In the genomic region with DNA sequence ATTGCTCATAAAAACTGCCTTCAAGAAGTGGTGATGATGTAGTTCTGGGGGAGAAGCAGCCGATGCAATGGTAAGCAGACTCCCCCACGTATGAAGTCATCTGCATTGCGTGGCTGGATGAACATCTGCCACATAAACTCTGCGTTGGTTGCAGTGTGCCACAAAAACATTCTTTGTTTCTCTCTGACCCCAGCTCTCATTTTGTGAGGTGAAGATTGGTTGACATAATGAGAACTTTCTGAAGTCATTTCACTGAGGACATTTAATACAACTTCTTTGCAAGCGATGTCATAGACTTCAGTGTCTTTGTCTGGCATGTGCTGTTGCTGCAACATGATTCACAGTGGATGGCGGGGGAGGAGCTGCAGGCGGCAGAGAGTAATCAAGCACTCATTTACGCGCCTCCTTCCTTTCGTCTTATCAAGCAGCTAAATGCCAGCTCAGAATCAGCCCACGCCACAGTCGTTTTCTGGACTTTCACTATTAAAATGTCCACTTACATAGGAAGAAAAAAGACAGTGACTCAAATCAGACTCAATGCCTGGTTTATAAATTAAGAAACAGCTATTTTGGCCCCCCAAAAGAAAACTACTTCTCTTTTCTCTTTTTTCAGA, we compare ENCODE assay signal across 8 cellular contexts.
DNase-seq lines count a peak whose midpoint lies in the region; ATAC-seq lines count a peak whose summit lies in the region.

No MANE protein-coding gene starts in this region.

- H3K27me3 Mint-ChIP-seq in activated CD8-positive, alpha-beta memory T cell treated with anti-CD3 and anti-CD28 coated beads, Interleukin-2, amount 10 ng/mL, durations not matched to agents 7 days and 5 days = peaks cover 43% of the 10 kb centered on the region
- peaks cover 23 to 42% of the 10 kb centered on the region in 2 donors for H3K27me3 Mint-ChIP-seq in T-cell

- H3K9me3 Mint-ChIP-seq in activated CD8-positive, alpha-beta memory T cell treated with anti-CD3 and anti-CD28 coated beads, Interleukin-2, amount 10 ng/mL, durations not matched to agents 7 days and 5 days (ENCODE audit: low read depth) = peaks cover 4% of the 10 kb centered on the region
- H3K9me3 Mint-ChIP-seq in T-cell = peaks cover 4 to 15% (median 5%) of the 10 kb centered on the region in 3 donors

- H3K4me1 Mint-ChIP-seq in activated CD8-positive, alpha-beta memory T cell treated with anti-CD3 and anti-CD28 coated beads, Interleukin-2, amount 10 ng/mL, durations not matched to agents 7 days and 5 days = peaks cover 13% of the 10 kb centered on the region
- no peaks in the 10 kb centered on the region for H3K4me1 Mint-ChIP-seq in T-cell

- H3K36me3 Mint-ChIP-seq in activated CD8-positive, alpha-beta memory T cell treated with anti-CD3 and anti-CD28 coated beads, Interleukin-2, amount 10 ng/mL, durations not matched to agents 7 days and 5 days = peaks cover 5% of the 10 kb centered on the region
- H3K36me3 Mint-ChIP-seq in T-cell = no peaks in the 10 kb centered on the region

- peak; percentile 69 for DNase-seq in activated CD8-positive, alpha-beta memory T cell treated with anti-CD3 and anti-CD28 coated beads, Interleukin-2, amount 10 ng/mL, durations not matched to agents 7 days and 5 days
- no peak for DNase-seq in activated CD8-positive, alpha-beta memory T cell treated with anti-CD3 and anti-CD28 coated beads, Interleukin-2, amount 50 U/mL, for 4 hours
- DNase-seq in amniotic stem cell (lab: John Stamatoyannopoulos, UW) (peak; percentile 29), kidney glomerular epithelial cell (lab: John Stamatoyannopoulos, UW) (peak; percentile 99), COR-L47 (lab: John Stamatoyannopoulos, UW) (no peak), T-cell (no peak)

- POLR2A ChIA-PET in T-cell (lab: Charles Lee) = no interaction called here

- H3K27ac Mint-ChIP-seq in activated CD8-positive, alpha-beta memory T cell treated with anti-CD3 and anti-CD28 coated beads, Interleukin-2, amount 10 ng/mL, durations not matched to agents 7 days and 5 days = no peak overlapping the region
- H3K27ac Mint-ChIP-seq in T-cell = no peak overlapping the region

- ATAC-seq in activated CD8-positive, alpha-beta memory T cell treated with anti-CD3 and anti-CD28 coated beads, Interleukin-2, amount 10 ng/mL, durations not matched to agents 7 days and 5 days = peak; percentile 83
- peak; percentile 82 for ATAC-seq in HG03135 (IDR thresholded peaks at IDR 0.05; ENCODE audit: unreplicated experiment)
- ATAC-seq in HG03045 (IDR thresholded peaks at IDR 0.05; ENCODE audit: unreplicated experiment) = no peak
- ATAC-seq in T-cell (replicated peaks in 1 of 4) = no peak

- CTCF ChIA-PET in activated CD8-positive, alpha-beta memory T cell treated with anti-CD3 and anti-CD28 coated beads, Interleukin-2, amount 10 ng/mL, durations not matched to agents 7 days and 5 days (lab: Charles Lee) = interaction anchor here (1.7 to 1.9 kb wide), 2 partner anchors 9 to 600 kb away, joined by 5 to 7 read pairs; no protein-coding TSS in a partner anchor
- CTCF ChIA-PET in T-cell (lab: Charles Lee) = no interaction called here

- peak overlapping the region; percentile 38 for H3K4me3 Mint-ChIP-seq in activated CD8-positive, alpha-beta memory T cell treated with anti-CD3 and anti-CD28 coated beads, Interleukin-2, amount 10 ng/mL, durations not matched to agents 7 days and 5 days
- H3K4me3 Mint-ChIP-seq in T-cell = no peak overlapping the region

Comparison
In these comparisons a context has a peak if more than half of its experiments do, and no peak if none do; other contexts are left out.
1. DNase-seq: peak in activated CD8-positive, alpha-beta memory T cell treated with anti-CD3 and anti-CD28 coated beads, Interleukin-2, amount 10 ng/mL, durations not matched to agents 7 days and 5 days (single experiment), amniotic stem cell (single experiment) and kidney glomerular epithelial cell (single experiment); none in activated CD8-positive, alpha-beta memory T cell treated with anti-CD3 and anti-CD28 coated beads, Interleukin-2, amount 50 U/mL, for 4 hours (single experiment), COR-L47 (single experiment) and T-cell (0 of 34).
2. ATAC-seq: peak in activated CD8-positive, alpha-beta memory T cell treated with anti-CD3 and anti-CD28 coated beads, Interleukin-2, amount 10 ng/mL, durations not matched to agents 7 days and 5 days (single experiment) and HG03135 (single experiment); none in HG03045 (single experiment) and T-cell (0 of 4).